In genomic region chr1:222634180-222635013, GRCh38 we compare ENCODE assay signal across 8 cellular contexts. TPM values are rescaled to one million over a fixed set of nuclear protein-coding genes. Genes with fewer than 3 reads are reported as not detected.
DNase-seq lines count a peak whose midpoint lies in the region; FAIRE-seq and TF ChIP-seq lines count a peak whose summit lies in the region.

No MANE protein-coding gene starts in this region.

- no peak for TF ChIP-seq POLR2A in H54 (IDR thresholded peaks at IDR 0.05; ENCODE audit: low read depth, low read length)

- FAIRE-seq in H54 (lab: Jason Lieb, UNC) = peak; percentile 43

- DNase-seq in GF-D8 (lab: John Stamatoyannopoulos, UW) (peak; percentile 65), H54 (ENCODE audit: insufficient read length, low spot score) (no peak), M059J (ENCODE audit: low read depth) (peak; percentile 92), RKO (ENCODE audit: low spot score) (peak; percentile 87), germinal center (ENCODE audit: low spot score) (peak; percentile 63), pons (ENCODE audit: low spot score) (peak; percentile 97), GM19240 (ENCODE audit: insufficient read length, low spot score) (no peak)
- peak; percentile 71 for DNase-seq in activated gamma-delta T cell treated with anti-CD3 and anti-CD28 coated beads, Interleukin-2, amount 50 U/mL, for 16 hours (ENCODE audit: low read depth)

RNA-seq across cellular contexts. Expression of gene MIA3, which starts 16.5 kb away (rescaled TPM):
- total RNA-seq in M059J (2014; rRNA removed; shearing (Covaris generic)) = 51.0 and 53.7 TPM in 2 replicates

RNA-seq across cellular contexts. Expression of gene TAF1A, which starts 44.7 kb away (rescaled TPM):
- total RNA-seq in M059J (2014; rRNA removed; shearing (Covaris generic)) = 9.3 and 16.7 TPM in 2 replicates

Comparison
In these comparisons a context has a peak if more than half of its experiments do, and no peak if none do; other contexts are left out.
1. DNase-seq: peak in GF-D8 (single experiment), M059J (single experiment), RKO (single experiment), activated gamma-delta T cell treated with anti-CD3 and anti-CD28 coated beads, Interleukin-2, amount 50 U/mL, for 16 hours (single experiment), germinal center (single experiment) and pons (single experiment); none in H54 (single experiment) and GM19240 (single experiment).